Comparison of ENCODE assay signal across 8 cellular contexts in the genomic region with DNA sequence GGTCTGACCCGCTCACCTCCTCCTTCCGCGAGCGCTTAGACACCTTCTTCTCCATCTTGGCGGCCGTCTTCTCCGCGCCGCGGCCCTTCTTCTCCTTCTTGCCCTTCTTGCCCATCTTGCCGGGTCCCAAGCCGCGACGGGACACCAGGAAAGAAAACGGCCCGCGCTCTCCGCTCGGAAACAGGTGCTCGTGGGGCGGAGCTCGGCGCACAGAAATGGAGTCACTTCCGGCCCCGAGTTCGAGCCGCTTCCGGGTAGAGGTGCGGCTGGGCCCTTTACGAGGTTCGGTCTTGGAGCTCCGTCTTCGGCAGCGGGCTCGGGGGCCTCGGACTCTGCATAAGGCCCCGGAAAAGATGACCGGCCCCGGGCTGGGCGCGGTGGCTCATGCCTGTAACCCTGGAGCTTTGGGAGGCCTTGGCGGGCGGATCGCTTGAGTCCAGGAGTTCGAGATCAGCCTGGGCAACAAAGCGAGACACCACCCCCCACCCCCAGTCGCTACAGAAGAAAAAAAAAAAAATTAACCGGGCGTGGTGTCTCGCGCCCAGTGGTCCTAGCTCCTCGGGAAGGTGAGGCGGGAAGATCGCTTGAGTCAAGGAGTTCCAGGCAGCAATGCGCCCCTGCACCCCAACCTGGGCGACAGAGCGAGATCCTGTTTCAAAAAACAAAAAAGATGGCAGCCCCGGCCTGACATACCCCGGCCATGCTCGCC. TPM values are rescaled to one million over a fixed set of nuclear protein-coding genes. Genes with fewer than 3 reads are reported as not detected.
DNase-seq lines count a peak whose midpoint lies in the region; ATAC-seq and TF ChIP-seq lines count a peak whose summit lies in the region.

KLHDC4 (minus strand) TSS at position 211 of the 709 bp plus-strand sequence; CDS start at position 115, 96 bp downstream.

- peaks cover 22% of the 10 kb centered on the region for H3K4me1 ChIP-seq in suprapubic skin

- H3K36me3 ChIP-seq in suprapubic skin = peaks cover 17% of the 10 kb centered on the region

- TF ChIP-seq EP300 in suprapubic skin (IDR thresholded peaks at IDR 0.05) = no peak

- H3K27me3 ChIP-seq in suprapubic skin = no peaks in the 10 kb centered on the region

- H3K36me3 Mint-ChIP-seq in activated naive CD4-positive, alpha-beta T cell treated with anti-CD3 and anti-CD28 coated beads, Interleukin-2, amount 50 U/mL, for 24 hours = peaks cover 12% of the 10 kb centered on the region

- H3K4me3 ChIP-seq in LNCaP clone FGC (ENCODE audit: low read depth, low read length) = peak within 1 kb of the TSS; percentile 98
- H3K4me3 ChIP-seq in suprapubic skin = peak within 1 kb of the TSS; percentile 87

- H3K9me3 Mint-ChIP-seq in activated naive CD4-positive, alpha-beta T cell treated with anti-CD3 and anti-CD28 coated beads, Interleukin-2, amount 50 U/mL, for 24 hours = no peaks in the 10 kb centered on the region

- no peaks in the 10 kb centered on the region for H3K27me3 Mint-ChIP-seq in activated naive CD4-positive, alpha-beta T cell treated with anti-CD3 and anti-CD28 coated beads, Interleukin-2, amount 50 U/mL, for 24 hours

- peak in 1 of 2 donors; percentile 70 for TF ChIP-seq POLR2A in suprapubic skin (IDR thresholded peaks at IDR 0.05)

- TF ChIP-seq CTCF in LNCaP clone FGC (IDR thresholded peaks at IDR 0.05; ENCODE audit: control insufficient read depth, extremely low read depth, insufficient read depth) (no peak), omental fat pad (IDR thresholded peaks at IDR 0.05) (no peak), suprapubic skin (IDR thresholded peaks at IDR 0.05) (no peak)

- peaks cover 43% of the 10 kb centered on the region for H3K4me1 Mint-ChIP-seq in activated naive CD4-positive, alpha-beta T cell treated with anti-CD3 and anti-CD28 coated beads, Interleukin-2, amount 50 U/mL, for 24 hours

- peak; percentile 9 for DNase-seq in DMS79 (lab: John Stamatoyannopoulos, UW)
- DNase-seq in LNCaP clone FGC (ENCODE audit: low read depth) = peak; percentile 58
- DNase-seq in SKM-1 (lab: John Stamatoyannopoulos, UW; ENCODE audit: unreplicated experiment) = peak; percentile 65
- DNase-seq in glomerular endothelial cell (ENCODE audit: extremely low read depth, low read depth, low spot score) = peak; percentile 37
- peak; percentile 81 for DNase-seq in omental fat pad (ENCODE audit: low spot score)
- peak; percentile 91 to 95 for DNase-seq in suprapubic skin (ENCODE audit: low spot score in 2 of 2)

- H3K9me3 ChIP-seq in suprapubic skin = no peaks in the 10 kb centered on the region

- peak within 1 kb of the TSS; percentile 99 for H3K27ac Mint-ChIP-seq in activated naive CD4-positive, alpha-beta T cell treated with anti-CD3 and anti-CD28 coated beads, Interleukin-2, amount 50 U/mL, for 24 hours

- under 1% methylated on average over 60 of the region's 60 CpGs for WGBS in suprapubic skin

- peak; percentile 79 for ATAC-seq in GM21737 (IDR thresholded peaks at IDR 0.05; ENCODE audit: unreplicated experiment)
- peak; percentile 82 for ATAC-seq in omental fat pad (ENCODE audit: low FRiP score)

- H3K4me3 Mint-ChIP-seq in activated naive CD4-positive, alpha-beta T cell treated with anti-CD3 and anti-CD28 coated beads, Interleukin-2, amount 50 U/mL, for 24 hours = peak within 1 kb of the TSS; percentile 99

- peak within 1 kb of the TSS; percentile 87 for H3K27ac ChIP-seq in suprapubic skin

RNA-seq across cellular contexts. Expression of gene KLHDC4, which starts in this region (rescaled TPM):
- total RNA-seq in glomerular endothelial cell (17.8 and 21.3 TPM in 2 replicates), omental fat pad (10 to 100 TPM; 21.7 to 53.8 (median 25.5) TPM), suprapubic skin (100 to 1,000 TPM in 1 of 4 donors, 10 to 100 TPM in 3; 26.6 to 104 (median 30.1) TPM)

Comparison
In these comparisons a context has a peak if more than half of its experiments do, and no peak if none do; other contexts are left out.
1. Peak in every context shown above with its lines: DNase-seq, ATAC-seq, H3K4me3 ChIP-seq and H3K27ac ChIP-seq.
2. DNase-seq: peak in every context shown above with its lines; median percentile 93 in suprapubic skin; 81 in omental fat pad; 65 in SKM-1; 58 in LNCaP clone FGC; 37 in glomerular endothelial cell; 9 in DMS79.